ENCODE assay signal across 9 cellular contexts in the genomic region with DNA sequence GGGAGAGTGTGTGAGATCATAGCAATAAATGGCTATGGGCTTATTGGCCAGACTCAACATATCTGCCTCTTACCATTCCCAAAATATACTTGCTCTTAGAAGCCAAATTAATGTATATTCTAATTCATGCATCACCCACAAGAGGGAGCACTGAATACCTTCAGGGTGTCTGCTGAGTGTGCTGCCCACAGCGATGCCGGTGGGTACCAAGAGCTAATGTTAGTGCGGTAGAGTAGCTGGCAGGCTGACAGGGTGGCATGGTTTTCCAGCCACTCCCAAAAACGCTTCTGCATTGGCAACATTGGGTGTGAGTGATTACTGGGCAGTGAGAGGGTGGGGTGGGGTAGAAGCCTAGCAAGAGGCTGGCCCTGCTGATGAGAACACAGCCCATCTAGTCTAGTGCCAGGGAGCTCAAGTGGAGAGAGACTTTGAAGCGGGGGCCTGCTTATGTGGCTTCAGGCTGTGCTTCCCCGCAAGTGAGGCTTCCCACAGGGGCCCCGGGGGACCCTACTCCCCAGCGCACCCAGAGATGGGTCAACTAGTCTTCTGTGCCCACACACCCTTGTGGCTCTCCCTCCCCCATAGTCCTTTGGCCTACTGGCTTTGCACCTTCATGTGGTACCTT. TPM values are rescaled to one million over a fixed set of nuclear protein-coding genes. Genes with fewer than 3 reads are reported as not detected.
DNase-seq lines count a peak whose midpoint lies in the region; ATAC-seq, FAIRE-seq and TF ChIP-seq lines count a peak whose summit lies in the region.
"Had no signal": no experiment of that assay in that cellular context is flagged by ENCODE, and none has a peak within 500 bp of the region (broad histone marks: within the 10 kb centered on the region; RNA-seq: fewer than 3 reads in every experiment).

No MANE protein-coding gene starts in this region.

- CTCF ChIA-PET in A549 (lab: Yijun Ruan, JAX) = interaction anchor here (0.6 to 2.7 kb wide), 17 partner anchors 10 to 346 kb away, joined by 3 to 23 read pairs (median 5); partner anchors contain the start of gene PLEKHD1
- CTCF ChIA-PET in endothelial cell of umbilical vein (lab: Charles Lee) = interaction anchor here (0.6 to 3.4 kb wide), 15 partner anchors 8 to 346 kb away, joined by 3 to 27 read pairs (median 4); partner anchors contain the start of genes CCDC177 and PLEKHD1
- CTCF ChIA-PET in CD8-positive, alpha-beta T cell (lab: Charles Lee) = interaction anchor here (0.9 to 1.0 kb wide), 2 partner anchors 14 to 24 kb away, joined by 3 read pairs; no protein-coding TSS in a partner anchor
- CTCF ChIA-PET in activated naive CD4-positive, alpha-beta T cell treated with anti-CD3 and anti-CD28 coated beads for 36 hours (lab: Charles Lee) = interaction anchor here (0.6 to 1.9 kb wide), 8 partner anchors 12 to 342 kb away, joined by 3 to 4 read pairs (median 3); no protein-coding TSS in a partner anchor

- H3K4me2 ChIP-seq in A549 = no peak overlapping the region
- H3K4me2 ChIP-seq in endothelial cell of umbilical vein (ENCODE audit: insufficient read depth, low read length) = no peak overlapping the region

- intact Hi-C loops in endothelial cell of umbilical vein (cut with micrococcal nuclease) (loop anchor here (1.0 to 10.0 kb wide), 3 partner anchors 99 to 249 kb away; partner anchors contain the start of gene CCDC177), upper lobe of right lung (cut with DNase I) (no loop called here)
- intact Hi-C loops in CD8-positive, alpha-beta T cell (cut with DNase I, micrococcal nuclease) = no loop called here
- intact Hi-C loops in activated naive CD4-positive, alpha-beta T cell treated with anti-CD3 and anti-CD28 coated beads for 36 hours (cut with micrococcal nuclease) = no loop called here

- TF ChIP-seq EP300 in A549 (IDR thresholded peaks at IDR 0.05) = no peak

- H3K36me3 ChIP-seq in endothelial cell of umbilical vein (ENCODE audit: control insufficient read depth in 2 of 2, extremely low read depth in 1 of 2, insufficient read depth in 2 of 2, low read length in 2 of 2) (no peaks in the 10 kb centered on the region), upper lobe of right lung (no peaks in the 10 kb centered on the region)
- no peaks in the 10 kb centered on the region for H3K36me3 ChIP-seq in CD8-positive, alpha-beta T cell (ENCODE audit: insufficient read depth, low read length)

- no peaks in the 10 kb centered on the region for H3K4me1 ChIP-seq in A549
- no peaks in the 10 kb centered on the region for H3K4me1 ChIP-seq in endothelial cell of umbilical vein (ENCODE audit: control insufficient read depth, extremely low read depth, insufficient read depth, low read length)
- no peaks in the 10 kb centered on the region for H3K4me1 ChIP-seq in upper lobe of right lung
- no peaks in the 10 kb centered on the region for H3K4me1 ChIP-seq in CD8-positive, alpha-beta T cell (ENCODE audit: insufficient read depth, low read length)

- no peaks in the 10 kb centered on the region for H3K9me3 ChIP-seq in A549
- no peaks in the 10 kb centered on the region for H3K9me3 ChIP-seq in endothelial cell of umbilical vein (replicated peaks; ENCODE audit: control insufficient read depth, insufficient read depth, low read length)
- no peaks in the 10 kb centered on the region for H3K9me3 ChIP-seq in upper lobe of right lung
- H3K9me3 ChIP-seq in CD8-positive, alpha-beta T cell (ENCODE audit: low read length) = no peaks in the 10 kb centered on the region

- no peak overlapping the region for H3K9ac ChIP-seq in endothelial cell of umbilical vein (replicated peaks; ENCODE audit: extremely low read depth, insufficient read depth, low read length)

- H2AFZ ChIP-seq in endothelial cell of umbilical vein (ENCODE audit: low read depth, low read length) = no peak overlapping the region

- 0 out of 5 replicates have a peak, but pooled peaks of 1 of the 2 experiments have one; percentile 12 for TF ChIP-seq RAD21 in A549 (conservative IDR thresholded peaks at IDR 0.05 in 1 of 2, IDR thresholded peaks at IDR 0.05 in 1 of 2)

- TF ChIP-seq CTCF in A549 (IDR thresholded peaks at IDR 0.05) (peak; percentile 47), GM12865 (IDR thresholded peaks at IDR 0.05; ENCODE audit: insufficient read depth, low read depth, low read length, missing control alignments) (peak; percentile 43), endothelial cell of umbilical vein (IDR thresholded peaks at IDR 0.05; ENCODE audit: extremely low read depth in 1 of 2, insufficient read depth in 1 of 2, low read depth in 1 of 2, low read length in 2 of 2) (peak; percentile 25 to 34), upper lobe of right lung (IDR thresholded peaks at IDR 0.05) (peak; percentile 24)
- no peak for TF ChIP-seq CTCF in CD8-positive, alpha-beta T cell (IDR thresholded peaks at IDR 0.05)

- DNase-seq in A549 (ENCODE audit: low read depth in 1 of 2, low spot score in 1 of 2) = peak; percentile 35 to 56
- DNase-seq in GM12865 (ENCODE audit: low read depth) = peak; percentile 57
- DNase-seq in NCI-H345 treated with DMSO at 0.1 percent for 48 hours (lab: John Stamatoyannopoulos, UW; ENCODE audit: unreplicated experiment) = peak; percentile 11
- peak; percentile 25 for DNase-seq in endothelial cell of umbilical vein (ENCODE audit: low read depth, low spot score)
- no peak for DNase-seq in upper lobe of right lung
- DNase-seq in CD8-positive, alpha-beta T cell = no peak
- DNase-seq in activated naive CD4-positive, alpha-beta T cell treated with anti-CD3 and anti-CD28 coated beads for 36 hours = no peak

- no peak overlapping the region for H3K27ac ChIP-seq in A549
- no peak overlapping the region for H3K27ac ChIP-seq in endothelial cell of umbilical vein (ENCODE audit: insufficient read depth, low read depth, low read length)
- H3K27ac ChIP-seq in upper lobe of right lung = no peak overlapping the region
- H3K27ac ChIP-seq in CD8-positive, alpha-beta T cell (ENCODE audit: low read depth, low read length) = no peak overlapping the region

- no TSS peak for BruUV-seq in endothelial cell of umbilical vein (replicated peaks; lab: Mats Ljungman, UMichigan)

- H3K36me3 Mint-ChIP-seq in CD8-positive, alpha-beta T cell = peaks cover 5% of the 10 kb centered on the region
- no peaks in the 10 kb centered on the region for H3K36me3 Mint-ChIP-seq in activated naive CD4-positive, alpha-beta T cell treated with anti-CD3 and anti-CD28 coated beads for 36 hours (ENCODE audit: low read depth)

- no peak overlapping the region for H3K27ac Mint-ChIP-seq in CD8-positive, alpha-beta T cell
- no peak overlapping the region for H3K27ac Mint-ChIP-seq in activated naive CD4-positive, alpha-beta T cell treated with anti-CD3 and anti-CD28 coated beads for 36 hours

- FAIRE-seq in A549 (lab: Jason Lieb, UNC) (no peak), endothelial cell of umbilical vein (lab: Jason Lieb, UNC) (peak; percentile 70)

- dilution Hi-C loops in endothelial cell of umbilical vein (cut with MboI; ENCODE audit: extremely low pct_ligation_motif_present, low sequenced_read_pairs) = no loop called here

- WGBS in A549 (ENCODE audit: missing lambda C conversion rate) = 60% methylated on average over 7 of the region's 8 CpGs

- no peaks in the 10 kb centered on the region for H4K20me1 ChIP-seq in endothelial cell of umbilical vein (replicated peaks; ENCODE audit: control insufficient read depth, extremely low read depth, insufficient read depth, low read length)

- POLR2A ChIA-PET in A549 (lab: Yijun Ruan, JAX) = no interaction called here
- POLR2A ChIA-PET in endothelial cell of umbilical vein (lab: Charles Lee) = no interaction called here
- POLR2A ChIA-PET in CD8-positive, alpha-beta T cell (lab: Charles Lee) = no interaction called here

- H3K27me3 Mint-ChIP-seq in CD8-positive, alpha-beta T cell (ENCODE audit: low read depth) = peaks cover 3% of the 10 kb centered on the region
- H3K27me3 Mint-ChIP-seq in activated naive CD4-positive, alpha-beta T cell treated with anti-CD3 and anti-CD28 coated beads for 36 hours (ENCODE audit: low read depth) = no peaks in the 10 kb centered on the region
- H3K27me3 Mint-ChIP-seq: central memory CD8-positive, alpha-beta T cell had no signal

- no peaks in the 10 kb centered on the region for H3K4me1 Mint-ChIP-seq in CD8-positive, alpha-beta T cell (ENCODE audit: low read depth)
- H3K4me1 Mint-ChIP-seq in activated naive CD4-positive, alpha-beta T cell treated with anti-CD3 and anti-CD28 coated beads for 36 hours (ENCODE audit: low read depth) = no peaks in the 10 kb centered on the region
- H3K4me1 Mint-ChIP-seq: central memory CD8-positive, alpha-beta T cell had no signal

- no peaks in the 10 kb centered on the region for H3K79me2 ChIP-seq in endothelial cell of umbilical vein (ENCODE audit: control insufficient read depth, insufficient read depth, low read length)

- H3K27me3 ChIP-seq in endothelial cell of umbilical vein (ENCODE audit: control insufficient read depth in 2 of 2, insufficient read depth in 2 of 2, low read length in 2 of 2) (peaks cover 0 to 3% of the 10 kb centered on the region in 2 experiments), upper lobe of right lung (no peaks in the 10 kb centered on the region)
- H3K27me3 ChIP-seq in CD8-positive, alpha-beta T cell (ENCODE audit: insufficient read depth, low read length) = no peaks in the 10 kb centered on the region

- H3K4me3 Mint-ChIP-seq in CD8-positive, alpha-beta T cell = no peak overlapping the region
- no peak overlapping the region for H3K4me3 Mint-ChIP-seq in activated naive CD4-positive, alpha-beta T cell treated with anti-CD3 and anti-CD28 coated beads for 36 hours
- H3K4me3 Mint-ChIP-seq: central memory CD8-positive, alpha-beta T cell had no signal

- H3K9me3 Mint-ChIP-seq in CD8-positive, alpha-beta T cell = no peaks in the 10 kb centered on the region
- H3K9me3 Mint-ChIP-seq in activated naive CD4-positive, alpha-beta T cell treated with anti-CD3 and anti-CD28 coated beads for 36 hours = no peaks in the 10 kb centered on the region
- H3K9me3 Mint-ChIP-seq: central memory CD8-positive, alpha-beta T cell had no signal

- H3K9me1 ChIP-seq in endothelial cell of umbilical vein (replicated peaks; ENCODE audit: control insufficient read depth, extremely low read depth, insufficient read depth, low read length) = no peaks in the 10 kb centered on the region

- ATAC-seq in A549 (peak; percentile 80 to 87; a peak in 4 of 6 replicates), upper lobe of right lung (peak; percentile 76), HG03039 (IDR thresholded peaks at IDR 0.05; ENCODE audit: unreplicated experiment) (no peak)
- ATAC-seq in CD8-positive, alpha-beta T cell = no peak

- TF ChIP-seq POLR2A in A549 (IDR thresholded peaks at IDR 0.05; ENCODE audit: low read length) (no peak), endothelial cell of umbilical vein (IDR thresholded peaks at IDR 0.05; ENCODE audit: low read depth, low read length) (no peak)

- H3K4me3 ChIP-seq in A549 (no peak overlapping the region), GM12865 (ENCODE audit: low read depth, low read length) (no peak overlapping the region), endothelial cell of umbilical vein (replicated peaks in 1 of 3; ENCODE audit: insufficient read depth in 1 of 3, low read depth in 1 of 3, low read length in 3 of 3) (no peak overlapping the region), upper lobe of right lung (no peak overlapping the region)
- H3K4me3 ChIP-seq in CD8-positive, alpha-beta T cell (ENCODE audit: low read depth, low read length) = no peak overlapping the region

RNA-seq across cellular contexts. Expression of gene PLEKHD1, which starts 9.2 kb away (rescaled TPM):
- 0.01 and 0.03 TPM in 2 replicates for polyA plus RNA-seq in A549 (2011; rRNA removed)
- 0.01 and 0.04 TPM in 2 replicates for polyA plus RNA-seq in A549 (2012; cell fraction: cytosol; rRNA removed)
- polyA plus RNA-seq in A549 (2012; cell fraction: nucleus; rRNA removed) = 0.06 and 0.07 TPM in 2 replicates
- polyA plus RNA-seq in A549 (2017; fragmentation: RNase III; extraction: RNeasy Plus Mini Kit Qiagen cat#74134 plus additional on column Dnase treatment) = 0.03 to 0.05 TPM (median 0.04 TPM) in 3 replicates
- polyA minus RNA-seq in A549 (2011; rRNA and poly(A)+ RNA removed) = 0.08 TPM in 1 of 2 replicates, not detected in the other
- not detected in 2 replicates for total RNA-seq in endothelial cell of umbilical vein
- polyA plus RNA-seq in endothelial cell of umbilical vein = 0.01 TPM in 1 of 2 replicates, not detected in the other
- polyA plus RNA-seq in endothelial cell of umbilical vein (2011; cell fraction: cytosol; rRNA removed) = 0.01 TPM in 1 of 2 replicates, not detected in the other
- polyA plus RNA-seq in endothelial cell of umbilical vein (2011; cell fraction: nucleus; rRNA removed) = 0.12 and 0.14 TPM in 2 replicates
- polyA plus RNA-seq in endothelial cell of umbilical vein (2012) = not detected in 2 replicates
- polyA minus RNA-seq in endothelial cell of umbilical vein = 0.15 TPM in 1 of 2 replicates, not detected in the other
- not detected for polyA minus RNA-seq in endothelial cell of umbilical vein (2011; cell fraction: cytosol; rRNA and poly(A)+ RNA removed)
- 0.10 TPM in 2 replicates for polyA minus RNA-seq in endothelial cell of umbilical vein (2011; cell fraction: nucleus; rRNA and poly(A)+ RNA removed)
- 0.41 TPM for total RNA-seq in upper lobe of right lung
- under 1 TPM; 0.28 to 0.46 TPM for total RNA-seq in CD8-positive, alpha-beta T cell
- not detected for total RNA-seq in activated naive CD4-positive, alpha-beta T cell treated with anti-CD3 and anti-CD28 coated beads for 36 hours

Comparison
In these comparisons a context has a peak if more than half of its experiments do, and no peak if none do; other contexts are left out.
1. ATAC-seq: peak in A549 (2 of 2) and upper lobe of right lung (single experiment); none in CD8-positive, alpha-beta T cell (single experiment) and HG03039 (single experiment).
2. DNase-seq: peak in A549 (2 of 2), GM12865 (single experiment), NCI-H345 treated with DMSO at 0.1 percent for 48 hours (single experiment) and endothelial cell of umbilical vein (single experiment); none in upper lobe of right lung (single experiment), CD8-positive, alpha-beta T cell (0 of 7) and activated naive CD4-positive, alpha-beta T cell treated with anti-CD3 and anti-CD28 coated beads for 36 hours (single experiment).